In the genomic region with DNA sequence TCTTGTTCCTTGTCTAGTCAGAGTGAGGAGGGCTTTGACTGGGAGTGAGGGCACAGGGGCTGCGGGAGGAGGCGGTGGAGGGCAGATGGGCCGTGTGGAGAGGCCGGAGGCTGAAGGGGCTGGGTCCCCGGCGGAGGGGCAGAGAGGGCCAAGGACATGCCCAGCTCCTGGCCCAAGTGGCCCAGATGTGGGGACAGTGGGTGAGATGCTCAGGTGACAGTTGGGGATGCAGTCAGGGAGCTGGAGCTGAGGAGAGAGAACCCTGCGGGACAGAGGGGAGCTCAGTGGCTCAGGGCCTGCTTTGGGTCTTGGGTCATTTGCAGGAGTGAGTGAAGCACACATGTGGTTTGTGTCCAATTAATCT, we compare ENCODE assay signal across 10 cellular contexts.
A peak's percentile ranks its signal among the peaks of the same experiment; 100 is the strongest.
DNase-seq lines count a peak whose midpoint lies in the region; ATAC-seq and TF ChIP-seq lines count a peak whose summit lies in the region.
"Had no signal": no experiment of that assay in that cellular context is flagged by ENCODE, and none has a peak within 500 bp of the region (broad histone marks: within the 10 kb centered on the region; RNA-seq: fewer than 3 reads in every experiment).

No MANE protein-coding gene starts in this region.

- no peak for TF ChIP-seq CTCF in GM13977 (IDR thresholded peaks at IDR 0.05; ENCODE audit: extremely low read depth, insufficient read depth, missing control alignments)

- ATAC-seq in GM18907 (IDR thresholded peaks at IDR 0.05; ENCODE audit: unreplicated experiment): no peak
- ATAC-seq: A549 had no signal

- DNase-seq in D341Med (ENCODE audit: low spot score) (peak; percentile 29), GM13977 (ENCODE audit: low spot score) (peak; percentile 20), hepatic stellate cell (ENCODE audit: low spot score) (peak; percentile 6), globus pallidus (ENCODE audit: low spot score) (no peak), COLO668 (lab: John Stamatoyannopoulos, UW; ENCODE audit: unreplicated experiment) (no peak)
- DNase-seq: CD8-positive, alpha-beta memory T cell; DMS 273 treated with DMSO at 0.1 percent for 48 hours; GM23248 had no signal

- in situ Hi-C loops in GM13977 (cut with MboI; ENCODE audit: low pct_unique_long_range_greater_than_20kb, low sequenced_read_pairs, unreplicated experiment): no loop called here

Comparison
In these comparisons a context has a peak if more than half of its experiments do, and no peak if none do; other contexts are left out.
1. DNase-seq: peak in D341Med (single experiment), GM13977 (single experiment) and hepatic stellate cell (single experiment); none in globus pallidus (single experiment) and COLO668 (single experiment).